ENCODE assay signal across 9 cellular contexts in genomic region chr6:159106627-159107241, GRCh38.
A peak's percentile ranks its signal among the peaks of the same experiment; 100 is the strongest.
DNase-seq lines count a peak whose midpoint lies in the region; ATAC-seq, FAIRE-seq and TF ChIP-seq lines count a peak whose summit lies in the region.
"Had no signal": no experiment of that assay in that cellular context is flagged by ENCODE, and none has a peak within 500 bp of the region (broad histone marks: within the 10 kb centered on the region; RNA-seq: fewer than 3 reads in every experiment).

No MANE protein-coding gene starts in this region.

- peaks cover 79% of the 10 kb centered on the region for H3K4me1 Mint-ChIP-seq in activated naive CD4-positive, alpha-beta T cell treated with anti-CD3 and anti-CD28 coated beads, Interleukin-2, amount 10 ng/mL, durations not matched to agents 7 days and 5 days

- H3K9ac ChIP-seq in smooth muscle cell (ENCODE audit: low read depth): no peak overlapping the region

- H3K9me3 Mint-ChIP-seq in activated naive CD4-positive, alpha-beta T cell treated with anti-CD3 and anti-CD28 coated beads, Interleukin-2, amount 10 ng/mL, durations not matched to agents 7 days and 5 days: no peaks in the 10 kb centered on the region

- ATAC-seq in GM21360 (IDR thresholded peaks at IDR 0.05; ENCODE audit: unreplicated experiment) (peak; percentile 75), left ventricle myocardium superior (peak; percentile 79)

- H2AFZ ChIP-seq in smooth muscle cell (ENCODE audit: low read depth): no peak overlapping the region

- H3K27me3 Mint-ChIP-seq in activated naive CD4-positive, alpha-beta T cell treated with anti-CD3 and anti-CD28 coated beads, Interleukin-2, amount 10 ng/mL, durations not matched to agents 7 days and 5 days: peaks cover 7% of the 10 kb centered on the region

- H4K20me1 ChIP-seq in smooth muscle cell (ENCODE audit: low read depth): no peaks in the 10 kb centered on the region

- H3K9me3 ChIP-seq in small intestine (ENCODE audit: control insufficient read depth, low read depth): no peaks in the 10 kb centered on the region
- H3K9me3 ChIP-seq in smooth muscle cell (replicated peaks; ENCODE audit: low read depth): no peaks in the 10 kb centered on the region
- H3K9me3 ChIP-seq: SJSA1 had no signal

- peak overlapping the region; percentile 23 to 53 for H3K27ac ChIP-seq in small intestine (ENCODE audit: low read depth in 1 of 2, low read length in 1 of 2)
- no peak overlapping the region for H3K27ac ChIP-seq in smooth muscle cell (ENCODE audit: low read depth)
- H3K27ac ChIP-seq: SJSA1 had no signal

- H3K4me3 ChIP-seq in small intestine (ENCODE audit: low read depth in 1 of 2, low read length in 2 of 2) (no peak overlapping the region), smooth muscle cell (no peak overlapping the region)
- H3K4me3 ChIP-seq: SJSA1 had no signal

- H3K27ac Mint-ChIP-seq in activated naive CD4-positive, alpha-beta T cell treated with anti-CD3 and anti-CD28 coated beads, Interleukin-2, amount 10 ng/mL, durations not matched to agents 7 days and 5 days: peak overlapping the region; percentile 90

- H3K79me2 ChIP-seq in smooth muscle cell (ENCODE audit: low read depth): no peaks in the 10 kb centered on the region

- H3K4me3 Mint-ChIP-seq in activated naive CD4-positive, alpha-beta T cell treated with anti-CD3 and anti-CD28 coated beads, Interleukin-2, amount 10 ng/mL, durations not matched to agents 7 days and 5 days: peak overlapping the region; percentile 49

- DNase-seq in DMS 273 treated with DMSO at 0.1 percent for 48 hours (lab: John Stamatoyannopoulos, UW): peak; percentile 73
- DNase-seq in HS-5 (ENCODE audit: low read depth): peak; percentile 10
- DNase-seq in SK-N-DZ (ENCODE audit: low spot score): peak; percentile 42
- DNase-seq in activated naive CD4-positive, alpha-beta T cell treated with anti-CD3 and anti-CD28 coated beads, Interleukin-2, amount 10 ng/mL, durations not matched to agents 7 days and 5 days: peak; percentile 94
- DNase-seq in left ventricle myocardium superior: peak; percentile 74
- peak; percentile 89 for DNase-seq in small intestine
- DNase-seq in smooth muscle cell (lab: John Stamatoyannopoulos, UW; ENCODE audit: unreplicated experiment): no peak

- TF ChIP-seq CTCF in smooth muscle cell (IDR thresholded peaks at IDR 0.05; ENCODE audit: borderline replicate concordance, insufficient read depth, poor library complexity, severe bottlenecking): no peak

- H3K4me2 ChIP-seq in smooth muscle cell: no peak overlapping the region

- no peaks in the 10 kb centered on the region for H3K27me3 ChIP-seq in small intestine (ENCODE audit: control insufficient read depth in 2 of 2, insufficient read depth in 2 of 2, low read length in 2 of 2)
- no peaks in the 10 kb centered on the region for H3K27me3 ChIP-seq in smooth muscle cell (ENCODE audit: low read depth)
- H3K27me3 ChIP-seq: SJSA1 had no signal

- 16 to 34% (median 18%) methylated on average over 7 of the region's 7 CpGs for WGBS in small intestine, 3 donors
- 75% methylated on average over 7 of the region's 7 CpGs for WGBS in smooth muscle cell (ENCODE audit: low lambda C conversion rate)

- intact Hi-C loops in left ventricle myocardium superior (cut with micrococcal nuclease): loop anchor here (10.0 kb wide), 2 partner anchors 62 to 102 kb away; partner anchors contain the start of genes RSPH3 and TAGAP

- no peaks in the 10 kb centered on the region for H3K36me3 Mint-ChIP-seq in activated naive CD4-positive, alpha-beta T cell treated with anti-CD3 and anti-CD28 coated beads, Interleukin-2, amount 10 ng/mL, durations not matched to agents 7 days and 5 days

- H3K36me3 ChIP-seq in small intestine (ENCODE audit: control insufficient read depth in 2 of 2, insufficient read depth in 2 of 2, low read length in 2 of 2) (no peaks in the 10 kb centered on the region), smooth muscle cell (ENCODE audit: low read depth) (no peaks in the 10 kb centered on the region)
- H3K36me3 ChIP-seq: SJSA1 had no signal

- no peak for FAIRE-seq in small intestine (lab: Jason Lieb, UNC)

- H3K4me1 ChIP-seq in small intestine (ENCODE audit: control insufficient read depth in 2 of 2, insufficient read depth in 1 of 2, low read depth in 1 of 2, low read length in 1 of 2): no peaks in the 10 kb centered on the region
- no peaks in the 10 kb centered on the region for H3K4me1 ChIP-seq in smooth muscle cell (ENCODE audit: low read depth)

- CTCF ChIA-PET in activated naive CD4-positive, alpha-beta T cell treated with anti-CD3 and anti-CD28 coated beads, Interleukin-2, amount 10 ng/mL, durations not matched to agents 7 days and 5 days (lab: Charles Lee): interaction anchor here (0.6 to 13.3 kb wide), 10 partner anchors 8 to 100 kb away, joined by 3 to 317 read pairs (median 4); partner anchors contain the start of genes RSPH3 and TAGAP

- no peaks in the 10 kb centered on the region for H3F3A ChIP-seq in smooth muscle cell (ENCODE audit: low read depth)
